Comparison of ENCODE assay signal across 26 cellular contexts in the genomic region with DNA sequence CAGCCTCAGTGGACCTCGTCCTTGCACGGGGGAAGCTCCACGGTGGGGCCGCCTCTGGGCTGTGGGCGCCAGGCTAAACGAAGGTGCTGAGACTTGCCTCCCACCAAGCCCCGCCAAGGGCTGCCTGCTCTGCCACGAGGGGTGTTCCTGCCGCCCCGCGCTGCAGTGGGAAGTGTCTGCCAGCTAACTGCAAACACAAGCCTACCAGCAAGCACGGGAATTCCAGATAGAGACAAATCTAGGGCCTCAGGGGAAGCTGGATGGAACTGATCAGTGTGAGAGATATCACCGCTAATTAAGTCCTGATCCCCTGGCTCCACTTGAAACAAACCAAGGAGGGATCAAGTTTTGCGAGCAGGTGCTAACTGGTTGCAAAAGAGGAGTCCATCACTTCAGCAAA.
DNase-seq lines count a peak whose midpoint lies in the region; ATAC-seq, FAIRE-seq and TF ChIP-seq lines count a peak whose summit lies in the region.
"Had no signal": no experiment of that assay in that cellular context is flagged by ENCODE, and none has a peak within 500 bp of the region (broad histone marks: within the 10 kb centered on the region; RNA-seq: fewer than 3 reads in every experiment).

No MANE protein-coding gene starts in this region.

- H3K4me3 ChIP-seq in HEK293 (ENCODE audit: low read depth, low read length), result no peak overlapping the region
- H3K4me3 ChIP-seq in SK-N-SH (ENCODE audit: low read depth in 2 of 2, low read length in 1 of 2), result no peak overlapping the region
- no peak overlapping the region for H3K4me3 ChIP-seq in mesenchymal stem cell (ENCODE audit: insufficient read depth in 1 of 2, low read depth in 1 of 2, low read length in 2 of 2)
- H3K4me3 ChIP-seq: A549, dorsolateral prefrontal cortex, HAP-1 had no signal

- FAIRE-seq in frontal cortex (lab: Jason Lieb, UNC), result no peak
- FAIRE-seq: A549, GM12892, small intestine had no signal

- TF ChIP-seq CTCF in HEK293 (tag by site-specific recombination; IDR thresholded peaks at IDR 0.05), result no peak
- no peak for TF ChIP-seq CTCF in SK-N-SH (IDR thresholded peaks at IDR 0.05)

- H3K4me3 Mint-ChIP-seq in stimulated activated effector memory CD8-positive, alpha-beta T cell treated with anti-CD3 and anti-CD28 coated beads, Interleukin-12 subunit alpha, Interleukin-12 subunit beta, amount 100 ng/mL, for 72 hours, result no peak overlapping the region
- H3K4me3 Mint-ChIP-seq: activated naive CD8-positive, alpha-beta T cell treated with anti-CD3 and anti-CD28 coated beads, Interleukin-2, amount 10 ng/mL, durations not matched to agents 7 days and 5 days; B cell; naive B cell; T-cell; type B pancreatic cell had no signal

- H3K27me3 ChIP-seq in SK-N-SH (ENCODE audit: insufficient read depth) (no peaks in the 10 kb centered on the region), mesenchymal stem cell (ENCODE audit: control insufficient read depth in 1 of 2, insufficient read depth in 1 of 2, low read length in 2 of 2) (peaks cover 0 to 32% of the 10 kb centered on the region in 2 experiments)

- peak; percentile 18; the same call in 1 of the 2 replicates for TF ChIP-seq RAD21 in SK-N-SH (IDR thresholded peaks at IDR 0.05; ENCODE audit: low read length)

- H3K9me3 ChIP-seq in HEK293 (ENCODE audit: control insufficient read depth, insufficient read depth, low read depth, low read length) (no peaks in the 10 kb centered on the region), SK-N-SH (no peaks in the 10 kb centered on the region), mesenchymal stem cell (ENCODE audit: control insufficient read depth, low read length) (no peaks in the 10 kb centered on the region)
- H3K9me3 ChIP-seq: A549, HAP-1 had no signal

- TF ChIP-seq EP300 in SK-N-SH (IDR thresholded peaks at IDR 0.05; ENCODE audit: borderline replicate concordance in 1 of 2, low read depth in 1 of 2, low read length in 1 of 2), result peak in 1 of 2 experiments; percentile 76; a peak in 2 of 4 replicates

- no peak overlapping the region for H3K23ac ChIP-seq in mesenchymal stem cell (ENCODE audit: low read length in 2 of 2)

- 17% methylated on average over 11 of the region's 14 CpGs for WGBS in SK-N-SH (ENCODE audit: low lambda C conversion rate)
- 91% methylated on average over 14 of the region's 14 CpGs for WGBS in mesenchymal stem cell

- no peaks in the 10 kb centered on the region for H3K9me3 Mint-ChIP-seq in stimulated activated effector memory CD8-positive, alpha-beta T cell treated with anti-CD3 and anti-CD28 coated beads, Interleukin-12 subunit alpha, Interleukin-12 subunit beta, amount 100 ng/mL, for 72 hours
- H3K9me3 Mint-ChIP-seq: naive B cell, T-cell had no signal

- H3K4me1 ChIP-seq in HEK293 (ENCODE audit: control insufficient read depth, insufficient read depth, low read length), result peaks cover 7% of the 10 kb centered on the region; the same call in 1 of the 2 replicates
- H3K4me1 ChIP-seq in SK-N-SH (ENCODE audit: control insufficient read depth in 1 of 2, insufficient read depth in 2 of 2, low read depth in 1 of 2, low read length in 1 of 2), result peaks cover 0 to 17% of the 10 kb centered on the region in 2 experiments; a peak in 2 of 4 replicates
- no peaks in the 10 kb centered on the region for H3K4me1 ChIP-seq in mesenchymal stem cell (ENCODE audit: control insufficient read depth, insufficient read depth, low read depth, low read length)
- H3K4me1 ChIP-seq: A549 had no signal

- no peak overlapping the region for H2AK5ac ChIP-seq in mesenchymal stem cell (ENCODE audit: low read length, severe bottlenecking)

- H4K91ac ChIP-seq in mesenchymal stem cell (ENCODE audit: low read length), result peak overlapping the region; percentile 71

- POLR2A ChIA-PET in HEK293 (lab: Yijun Ruan, JAX), result no interaction called here
- POLR2A ChIA-PET in SK-N-SH (lab: Yijun Ruan, JAX), result no interaction called here

- no peak overlapping the region for H2BK15ac ChIP-seq in mesenchymal stem cell (ENCODE audit: low read depth, poor library complexity, severe bottlenecking)

- H3K18ac ChIP-seq in mesenchymal stem cell (ENCODE audit: low read depth in 1 of 2, low read length in 2 of 2), result peak overlapping the region; percentile 13 to 37

- peak overlapping the region; percentile 19 for H4K8ac ChIP-seq in mesenchymal stem cell (ENCODE audit: low read length)

- 0 out of 2 replicates have a peak overlapping the region, but pooled peaks have one; percentile 13 for H3K27ac ChIP-seq in HEK293 (ENCODE audit: extremely low read depth, low read depth, low read length)
- no peak overlapping the region for H3K27ac ChIP-seq in SK-N-SH (ENCODE audit: low read depth in 2 of 2, low read length in 1 of 2)
- H3K27ac ChIP-seq in mesenchymal stem cell (ENCODE audit: low read length, poor library complexity, severe bottlenecking), result no peak overlapping the region
- H3K27ac ChIP-seq: A549, dorsolateral prefrontal cortex had no signal

- no peaks in the 10 kb centered on the region for H3K79me2 ChIP-seq in SK-N-SH (ENCODE audit: insufficient read depth)

- H2BK12ac ChIP-seq in mesenchymal stem cell (ENCODE audit: low read length in 2 of 2), result no peak overlapping the region

- no peak overlapping the region for H3K9ac ChIP-seq in SK-N-SH
- no peak overlapping the region for H3K9ac ChIP-seq in mesenchymal stem cell (ENCODE audit: low read length)

- no peaks in the 10 kb centered on the region for H4K20me1 ChIP-seq in SK-N-SH (ENCODE audit: insufficient read depth)

- no peak overlapping the region for H2BK5ac ChIP-seq in mesenchymal stem cell (ENCODE audit: low read depth, low read length, poor library complexity, severe bottlenecking)

- H3K4me2 ChIP-seq in SK-N-SH (no peak overlapping the region), mesenchymal stem cell (ENCODE audit: low read length, poor library complexity, severe bottlenecking) (no peak overlapping the region)
- H3K4me2 ChIP-seq: A549 had no signal

- no peak overlapping the region for H3K14ac ChIP-seq in mesenchymal stem cell (ENCODE audit: low read length in 2 of 2)

- H2AFZ ChIP-seq in SK-N-SH (ENCODE audit: low read depth) (no peak overlapping the region), mesenchymal stem cell (ENCODE audit: low read depth, low read length) (no peak overlapping the region)

- DNase-seq in DMS79 treated with DMSO at 0.1 percent for 48 hours (lab: John Stamatoyannopoulos, UW), result peak; percentile 10
- no peak for DNase-seq in DMS79 (lab: John Stamatoyannopoulos, UW)
- DNase-seq in SK-N-SH, result peak; percentile 73
- no peak for DNase-seq in mesenchymal stem cell
- DNase-seq in frontal cortex (ENCODE audit: low spot score in 2 of 2), result no peak
- DNase-seq in stimulated activated effector memory CD8-positive, alpha-beta T cell treated with anti-CD3 and anti-CD28 coated beads, Interleukin-12 subunit alpha, Interleukin-12 subunit beta, amount 100 ng/mL, for 72 hours (ENCODE audit: low spot score in 2 of 2), result no peak
- no peak for DNase-seq in effector CD4-positive, alpha-beta T cell
- DNase-seq: activated CD4-positive, alpha-beta T cell treated with anti-CD3 and anti-CD28 coated beads, Interleukin-2, amount 50 U/mL, for 48 hours; activated effector memory CD4-positive, alpha-beta T cell treated with Interleukin-2 at 50 U/mL for 16 hours; activated naive CD8-positive, alpha-beta T cell treated with anti-CD3 and anti-CD28 coated beads, Interleukin-2, amount 10 ng/mL, durations not matched to agents 7 days and 5 days; dorsolateral prefrontal cortex; head of caudate nucleus; naive B cell; NCI-H1048; NCI-H187 treated with DMSO at 0.1 percent for 48 hours; NCI-H446 treated with DMSO at 0.1 percent for 48 hours; small intestine; stimulated activated CD4-positive, alpha-beta T cell treated with anti-CD3 and anti-CD28 coated beads, Interleukin-2, amount 100 ng/mL, for 24 hours; T-cell had no signal

- H2BK120ac ChIP-seq in mesenchymal stem cell (ENCODE audit: low read depth, low read length), result no peak overlapping the region

- no peaks in the 10 kb centered on the region for H3K9me2 ChIP-seq in SK-N-SH

- H3K36me3 Mint-ChIP-seq in stimulated activated effector memory CD8-positive, alpha-beta T cell treated with anti-CD3 and anti-CD28 coated beads, Interleukin-12 subunit alpha, Interleukin-12 subunit beta, amount 100 ng/mL, for 72 hours, result no peaks in the 10 kb centered on the region
- H3K36me3 Mint-ChIP-seq: naive B cell, T-cell, type B pancreatic cell had no signal

- CTCF ChIA-PET in HEK293 (lab: Yijun Ruan, JAX) (no interaction called here), SK-N-SH (lab: Yijun Ruan, JAX) (interaction anchor here (1.0 to 1.4 kb wide), 4 partner anchors 9 to 331 kb away, joined by 3 to 4 read pairs (median 3); no protein-coding TSS in a partner anchor)

- H3K36me3 ChIP-seq in HEK293 (ENCODE audit: control insufficient read depth in 2 of 2, insufficient read depth in 1 of 2, low read length in 2 of 2), result no peaks in the 10 kb centered on the region
- no peaks in the 10 kb centered on the region for H3K36me3 ChIP-seq in SK-N-SH (replicated peaks in 1 of 2; ENCODE audit: control insufficient read depth in 1 of 2, insufficient read depth in 2 of 2, low read length in 1 of 2)
- H3K36me3 ChIP-seq in mesenchymal stem cell (ENCODE audit: control insufficient read depth in 1 of 2, insufficient read depth in 2 of 2, low read depth in 1 of 2, low read length in 2 of 2), result no peaks in the 10 kb centered on the region
- H3K36me3 ChIP-seq: HAP-1 had no signal

- ATAC-seq in stimulated activated effector memory CD8-positive, alpha-beta T cell treated with anti-CD3 and anti-CD28 coated beads, Interleukin-12 subunit alpha, Interleukin-12 subunit beta, amount 100 ng/mL, for 72 hours, result no peak
- ATAC-seq: A549, left lobe of liver, T-cell had no signal

- no peaks in the 10 kb centered on the region for H3F3A ChIP-seq in SK-N-SH (replicated peaks; ENCODE audit: insufficient read depth)

- no peak overlapping the region for H3K27ac Mint-ChIP-seq in stimulated activated effector memory CD8-positive, alpha-beta T cell treated with anti-CD3 and anti-CD28 coated beads, Interleukin-12 subunit alpha, Interleukin-12 subunit beta, amount 100 ng/mL, for 72 hours
- H3K27ac Mint-ChIP-seq: activated naive CD8-positive, alpha-beta T cell treated with anti-CD3 and anti-CD28 coated beads, Interleukin-2, amount 10 ng/mL, durations not matched to agents 7 days and 5 days; B cell; naive B cell; T-cell; type B pancreatic cell had no signal

- no peaks in the 10 kb centered on the region for H3K4me1 Mint-ChIP-seq in stimulated activated effector memory CD8-positive, alpha-beta T cell treated with anti-CD3 and anti-CD28 coated beads, Interleukin-12 subunit alpha, Interleukin-12 subunit beta, amount 100 ng/mL, for 72 hours
- H3K4me1 Mint-ChIP-seq: B cell, naive B cell had no signal

- H3K79me1 ChIP-seq in mesenchymal stem cell (replicated peaks; ENCODE audit: low read length, poor library complexity, severe bottlenecking), result no peaks in the 10 kb centered on the region

- peak overlapping the region in 1 of 2 experiments; percentile 27 for H3K4ac ChIP-seq in mesenchymal stem cell (ENCODE audit: low read depth in 1 of 2, low read length in 2 of 2)

TF ChIP-seq in SK-N-SH, 30 proteins besides CTCF, POLR2A, EP300 and RAD21 (continues in another document):
- no peak for TF ChIP-seq FOSL2 (IDR thresholded peaks at IDR 0.05; ENCODE audit: borderline replicate concordance, low read depth)
- TF ChIP-seq RCOR1 (IDR thresholded peaks at IDR 0.05; ENCODE audit: low read length), result peak; percentile 99
- TF ChIP-seq FOXM1 (IDR thresholded peaks at IDR 0.05; ENCODE audit: low read depth), result no peak
- no peak for TF ChIP-seq SMC3 (IDR thresholded peaks at IDR 0.05; ENCODE audit: low read depth, low read length)

Comparison
In these comparisons a context has a peak if more than half of its experiments do, and no peak if none do; other contexts are left out.
1. DNase-seq: peak in DMS79 treated with DMSO at 0.1 percent for 48 hours (single experiment) and SK-N-SH (single experiment); none in DMS79 (single experiment), mesenchymal stem cell (single experiment), frontal cortex (0 of 2), stimulated activated effector memory CD8-positive, alpha-beta T cell treated with anti-CD3 and anti-CD28 coated beads, Interleukin-12 subunit alpha, Interleukin-12 subunit beta, amount 100 ng/mL, for 72 hours (0 of 2) and effector CD4-positive, alpha-beta T cell (single experiment).